Comparison of ENCODE assay signal across 22 cellular contexts in the genomic region with DNA sequence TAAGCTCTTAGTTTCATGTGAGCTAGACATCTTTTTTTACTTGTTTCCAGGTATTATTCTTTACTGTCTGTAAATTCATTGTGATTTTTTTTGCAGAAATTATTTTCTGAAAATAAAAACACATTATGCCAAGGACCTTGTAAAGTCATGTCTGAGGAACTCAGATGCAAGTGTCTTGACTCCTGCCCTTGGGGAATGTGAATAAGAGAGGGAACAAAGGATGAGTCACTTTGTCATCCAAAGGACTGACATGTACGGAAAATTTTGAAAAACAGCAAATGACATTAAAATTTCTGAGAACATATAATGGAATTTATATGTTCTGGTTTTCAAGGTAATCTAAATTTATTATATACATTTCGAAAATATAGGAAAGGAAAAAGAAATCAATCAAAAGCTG.
A peak's percentile ranks its signal among the peaks of the same experiment; 100 is the strongest.
DNase-seq lines count a peak whose midpoint lies in the region; TF ChIP-seq lines count a peak whose summit lies in the region.
"Had no signal": no experiment of that assay in that cellular context is flagged by ENCODE, and none has a peak within 500 bp of the region (broad histone marks: within the 10 kb centered on the region; RNA-seq: fewer than 3 reads in every experiment).

No MANE protein-coding gene starts in this region.

- no peak for TF ChIP-seq POLR2A in Peyer's patch (IDR thresholded peaks at IDR 0.05)

- H3K79me1 ChIP-seq in mesenchymal stem cell (replicated peaks; ENCODE audit: low read length, poor library complexity, severe bottlenecking), result no peaks in the 10 kb centered on the region

- no peak for TF ChIP-seq CTCF in choroid plexus epithelial cell (conservative IDR thresholded peaks at IDR 0.05; ENCODE audit: low read depth, low read length)
- TF ChIP-seq CTCF in Peyer's patch (IDR thresholded peaks at IDR 0.05), result no peak

- no peaks in the 10 kb centered on the region for H3K27me3 ChIP-seq in HUES64 (ENCODE audit: insufficient read depth, low read length)
- no peaks in the 10 kb centered on the region for H3K27me3 ChIP-seq in mesenchymal stem cell (ENCODE audit: control insufficient read depth in 1 of 2, insufficient read depth in 1 of 2, low read length in 2 of 2)
- no peaks in the 10 kb centered on the region for H3K27me3 ChIP-seq in Peyer's patch
- H3K27me3 ChIP-seq: ascending aorta, gastrocnemius medialis, ovary had no signal

- H3K14ac ChIP-seq in mesenchymal stem cell (ENCODE audit: low read length in 2 of 2), result no peak overlapping the region

- H3K23ac ChIP-seq in mesenchymal stem cell (ENCODE audit: low read length in 2 of 2), result no peak overlapping the region

- no peak overlapping the region for H4K91ac ChIP-seq in mesenchymal stem cell (ENCODE audit: low read length)

- H3K4me3 ChIP-seq in HUES64 (ENCODE audit: low read length) (no peak overlapping the region), choroid plexus epithelial cell (ENCODE audit: low read depth, low read length) (no peak overlapping the region), mesenchymal stem cell (ENCODE audit: insufficient read depth in 1 of 2, low read depth in 1 of 2, low read length in 2 of 2) (no peak overlapping the region), Peyer's patch (no peak overlapping the region)
- H3K4me3 ChIP-seq: ascending aorta, gastrocnemius medialis, HAP-1, ovary had no signal

- WGBS in HUES64, result 83% methylated on average over 1 of the region's 2 CpGs
- WGBS in mesenchymal stem cell, result no CpG with 5 or more reads among the region's 2 CpGs

- no peak overlapping the region for H2BK15ac ChIP-seq in mesenchymal stem cell (ENCODE audit: low read depth, poor library complexity, severe bottlenecking)

- no peak overlapping the region for H2AFZ ChIP-seq in mesenchymal stem cell (ENCODE audit: low read depth, low read length)

- no peak overlapping the region for H3K9ac ChIP-seq in HUES64 (ENCODE audit: low read depth, low read length)
- peak overlapping the region; percentile 4 for H3K9ac ChIP-seq in mesenchymal stem cell (ENCODE audit: low read length)

- H3K4ac ChIP-seq in mesenchymal stem cell (ENCODE audit: low read depth in 1 of 2, low read length in 2 of 2), result no peak overlapping the region

- H4K8ac ChIP-seq in mesenchymal stem cell (ENCODE audit: low read length), result no peak overlapping the region

- H3K4me2 ChIP-seq in mesenchymal stem cell (ENCODE audit: low read length, poor library complexity, severe bottlenecking), result no peak overlapping the region

- H3K27ac ChIP-seq in HUES64 (ENCODE audit: low read depth, low read length) (peak overlapping the region; percentile 42; the same call in 1 of the 2 replicates), mesenchymal stem cell (ENCODE audit: low read length, poor library complexity, severe bottlenecking) (no peak overlapping the region), Peyer's patch (no peak overlapping the region)
- H3K27ac ChIP-seq: ascending aorta, gastrocnemius medialis, VCaP had no signal

- H3K36me3 ChIP-seq in HUES64 (ENCODE audit: insufficient read depth, low read length) (no peaks in the 10 kb centered on the region), mesenchymal stem cell (ENCODE audit: control insufficient read depth in 1 of 2, insufficient read depth in 2 of 2, low read depth in 1 of 2, low read length in 2 of 2) (no peaks in the 10 kb centered on the region), Peyer's patch (no peaks in the 10 kb centered on the region)
- H3K36me3 ChIP-seq: ascending aorta, gastrocnemius medialis, HAP-1, ovary had no signal

- peaks cover 25% of the 10 kb centered on the region for H3K4me1 ChIP-seq in HUES64 (ENCODE audit: insufficient read depth, low read length)
- H3K4me1 ChIP-seq in mesenchymal stem cell (ENCODE audit: control insufficient read depth, insufficient read depth, low read depth, low read length), result no peaks in the 10 kb centered on the region
- no peaks in the 10 kb centered on the region for H3K4me1 ChIP-seq in Peyer's patch
- H3K4me1 ChIP-seq: ascending aorta, gastrocnemius medialis, HAP-1 had no signal

- no peak overlapping the region for H2BK5ac ChIP-seq in mesenchymal stem cell (ENCODE audit: low read depth, low read length, poor library complexity, severe bottlenecking)

- intact Hi-C loops in posterior vena cava (cut with DNase I), result no loop called here

- H3K9me3 ChIP-seq in HUES64 (ENCODE audit: insufficient read depth, low read depth, low read length) (no peaks in the 10 kb centered on the region), mesenchymal stem cell (ENCODE audit: control insufficient read depth, low read length) (no peaks in the 10 kb centered on the region), Peyer's patch (no peaks in the 10 kb centered on the region)
- H3K9me3 ChIP-seq: ascending aorta, gastrocnemius medialis, HAP-1, ovary had no signal

- DNase-seq in AG20443 (ENCODE audit: low spot score) (peak; percentile 12), choroid plexus epithelial cell (ENCODE audit: low read depth) (peak; percentile 15), mesenchymal stem cell (peak; percentile 32), Peyer's patch (no peak), NCI-H1436 (lab: John Stamatoyannopoulos, UW) (no peak), posterior vena cava (ENCODE audit: low spot score) (no peak)
- DNase-seq in activated CD4-positive, CD25-positive, alpha-beta regulatory T cell treated with anti-CD3 and anti-CD28 coated beads, Interleukin-2, amount 50 U/mL, for 72 hours, result no peak
- DNase-seq: activated CD4-positive, alpha-beta T cell treated with anti-CD3 and anti-CD28 coated beads, Interleukin-2, amount 50 U/mL, for 48 hours; activated naive CD4-positive, alpha-beta T cell treated with anti-CD3 and anti-CD28 coated beads, Interleukin-2, amount 10 ng/mL, durations not matched to agents 7 days and 5 days; activated T-cell treated with anti-CD3 and anti-CD28 coated beads, Interleukin-2, amount 50 U/mL, for 24 hours; gastrocnemius medialis; KBM-7; NCI-H1092; NCI-H2171 treated with DMSO at 0.1 percent for 48 hours; NCI-H82; ovary; stimulated activated CD4-positive, alpha-beta T cell treated with anti-CD3 and anti-CD28 coated beads, Interleukin-2, amount 100 ng/mL, for 48 hours; T-helper 1 cell had no signal

- H2BK120ac ChIP-seq in mesenchymal stem cell (ENCODE audit: low read depth, low read length), result no peak overlapping the region

- no peak overlapping the region for H2AK5ac ChIP-seq in mesenchymal stem cell (ENCODE audit: low read length, severe bottlenecking)

- H2BK12ac ChIP-seq in mesenchymal stem cell (ENCODE audit: low read length in 2 of 2), result no peak overlapping the region

- H3K18ac ChIP-seq in mesenchymal stem cell (ENCODE audit: low read depth in 1 of 2, low read length in 2 of 2), result no peak overlapping the region

Comparison
In these comparisons a context has a peak if more than half of its experiments do, and no peak if none do; other contexts are left out.
1. DNase-seq: peak in AG20443 (single experiment), choroid plexus epithelial cell (single experiment) and mesenchymal stem cell (single experiment); none in activated CD4-positive, CD25-positive, alpha-beta regulatory T cell treated with anti-CD3 and anti-CD28 coated beads, Interleukin-2, amount 50 U/mL, for 72 hours (single experiment), Peyer's patch (0 of 3), NCI-H1436 (single experiment) and posterior vena cava (single experiment).